In genomic region chr6:16432075-16433032, GRCh38 we compare ENCODE assay signal across 8 cellular contexts.
DNase-seq lines count a peak whose midpoint lies in the region; ATAC-seq lines count a peak whose summit lies in the region.

No MANE protein-coding gene starts in this region.

- no peak overlapping the region for H3K4me3 Mint-ChIP-seq in activated T-cell treated with anti-CD3 and anti-CD28 coated beads, Interleukin-2, amount 50 U/mL, for 24 hours
- H3K4me3 Mint-ChIP-seq in stimulated activated memory B cell treated with anti-CD40 and anti-IgM and Interleukin-4, amounts not matched to agents 10 μg/mL and 1 μg/mL and 100 μg/mL, for 72 hours, result peak overlapping the region; percentile 45

- no peak overlapping the region for H3K9ac ChIP-seq in adipocyte (ENCODE audit: low read length)

- no peaks in the 10 kb centered on the region for H3K36me3 ChIP-seq in adipocyte (ENCODE audit: control insufficient read depth, insufficient read depth, low read length, severe bottlenecking)

- H3K9me3 Mint-ChIP-seq in activated T-cell treated with anti-CD3 and anti-CD28 coated beads, Interleukin-2, amount 50 U/mL, for 24 hours, result no peaks in the 10 kb centered on the region
- H3K9me3 Mint-ChIP-seq in stimulated activated memory B cell treated with anti-CD40 and anti-IgM and Interleukin-4, amounts not matched to agents 10 μg/mL and 1 μg/mL and 100 μg/mL, for 72 hours, result peaks cover 7% of the 10 kb centered on the region

- no peaks in the 10 kb centered on the region for H3K27me3 ChIP-seq in adipocyte (replicated peaks; ENCODE audit: control insufficient read depth, insufficient read depth, low read length)

- peaks cover 36% of the 10 kb centered on the region for H3K36me3 Mint-ChIP-seq in activated T-cell treated with anti-CD3 and anti-CD28 coated beads, Interleukin-2, amount 50 U/mL, for 24 hours (ENCODE audit: low read depth)
- peaks cover 58% of the 10 kb centered on the region for H3K36me3 Mint-ChIP-seq in stimulated activated memory B cell treated with anti-CD40 and anti-IgM and Interleukin-4, amounts not matched to agents 10 μg/mL and 1 μg/mL and 100 μg/mL, for 72 hours

- no peaks in the 10 kb centered on the region for H3K9me3 ChIP-seq in adipocyte (ENCODE audit: control insufficient read depth, low read length)

- H3K4me1 ChIP-seq in adipocyte (ENCODE audit: control insufficient read depth, insufficient read depth, low read length), result peaks cover 32% of the 10 kb centered on the region

- DNase-seq in activated T-cell treated with anti-CD3 and anti-CD28 coated beads, Interleukin-2, amount 50 U/mL, for 24 hours, result no peak
- no peak for DNase-seq in activated T-cell treated with anti-CD3 and anti-CD28 coated beads, Interleukin-2, amount 50 U/mL, for 48 hours
- peak; percentile 85 for DNase-seq in adipocyte (ENCODE audit: low read depth)
- DNase-seq in islet precursor cell, result no peak
- DNase-seq in activated naive CD4-positive, alpha-beta T cell (lab: John Stamatoyannopoulos, UW), result no peak
- DNase-seq in activated CD8-positive, alpha-beta memory T cell treated with anti-CD3 and anti-CD28 coated beads, Interleukin-2, amount 50 U/mL, for 4 hours, result no peak

- H3K27ac Mint-ChIP-seq in activated T-cell treated with anti-CD3 and anti-CD28 coated beads, Interleukin-2, amount 50 U/mL, for 24 hours, result peak overlapping the region; percentile 34
- H3K27ac Mint-ChIP-seq in stimulated activated memory B cell treated with anti-CD40 and anti-IgM and Interleukin-4, amounts not matched to agents 10 μg/mL and 1 μg/mL and 100 μg/mL, for 72 hours, result peak overlapping the region; percentile 68

- no peak overlapping the region for H3K4me3 ChIP-seq in adipocyte (ENCODE audit: low read length)

- H3K4me1 Mint-ChIP-seq in activated T-cell treated with anti-CD3 and anti-CD28 coated beads, Interleukin-2, amount 50 U/mL, for 24 hours (ENCODE audit: low read depth), result peaks cover 66% of the 10 kb centered on the region
- H3K4me1 Mint-ChIP-seq in stimulated activated memory B cell treated with anti-CD40 and anti-IgM and Interleukin-4, amounts not matched to agents 10 μg/mL and 1 μg/mL and 100 μg/mL, for 72 hours, result peaks cover 74% of the 10 kb centered on the region

- peak; percentile 56 for ATAC-seq in HG02840 (IDR thresholded peaks at IDR 0.05; ENCODE audit: low FRiP score, unreplicated experiment)
- ATAC-seq in stimulated activated memory B cell treated with anti-CD40 and anti-IgM and Interleukin-4, amounts not matched to agents 10 μg/mL and 1 μg/mL and 100 μg/mL, for 72 hours, result peak; percentile 83

- H3K27me3 Mint-ChIP-seq in activated T-cell treated with anti-CD3 and anti-CD28 coated beads, Interleukin-2, amount 50 U/mL, for 24 hours, result no peaks in the 10 kb centered on the region
- H3K27me3 Mint-ChIP-seq in stimulated activated memory B cell treated with anti-CD40 and anti-IgM and Interleukin-4, amounts not matched to agents 10 μg/mL and 1 μg/mL and 100 μg/mL, for 72 hours, result no peaks in the 10 kb centered on the region
